ENCODE assay signal across 8 cellular contexts in the genomic region with DNA sequence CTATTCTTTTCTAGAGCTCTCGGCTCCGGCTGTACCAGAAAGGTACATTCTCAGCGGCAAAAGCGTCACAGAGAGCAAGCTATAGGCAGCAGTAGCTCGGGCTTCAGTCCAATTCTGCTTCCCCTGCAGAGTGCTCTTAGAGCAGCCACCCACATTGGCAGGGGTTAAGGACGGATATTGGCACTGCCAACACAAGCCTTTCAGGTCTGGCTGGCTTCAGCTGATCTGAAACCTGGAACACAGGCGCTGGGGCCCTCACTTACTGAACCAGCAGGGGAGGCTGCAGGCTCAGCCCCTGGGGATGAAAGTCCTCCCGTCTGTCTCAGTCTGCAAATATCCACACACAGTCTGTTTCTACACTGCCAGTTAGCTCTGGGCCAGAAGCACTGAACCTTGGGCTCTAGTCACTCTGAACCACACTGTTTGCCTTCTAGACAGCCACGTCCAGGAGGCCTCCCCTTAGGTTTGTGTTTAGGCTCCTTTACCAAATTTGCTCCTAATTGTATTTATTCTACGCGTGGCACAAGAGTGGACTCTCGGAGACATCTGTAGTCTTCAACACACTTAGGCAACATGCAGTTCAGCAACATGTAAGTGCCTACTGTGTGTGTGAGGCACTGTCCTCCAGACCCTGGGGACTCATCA. TPM values are rescaled to one million over a fixed set of nuclear protein-coding genes. Genes with fewer than 3 reads are reported as not detected.
DNase-seq lines count a peak whose midpoint lies in the region; ATAC-seq and TF ChIP-seq lines count a peak whose summit lies in the region.

No MANE protein-coding gene starts in this region.

- intact Hi-C loops in testis (cut with DNase I; ENCODE audit: low total_unique reads): loop anchor here (10.0 kb wide), 1 partner anchor 80 kb away; no protein-coding TSS in a partner anchor

- TF ChIP-seq CTCF in testis (IDR thresholded peaks at IDR 0.05): peak; percentile 32 to 60 (median 42)

- WGBS in testis, 2 donors: 62 to 77% methylated on average over 11 to 12 of the region's 12 CpGs

- H3K36me3 ChIP-seq in testis (ENCODE audit: low read depth, missing control alignments): no peaks in the 10 kb centered on the region

- no peak overlapping the region for H3K27ac ChIP-seq in testis

- peaks cover 8% of the 10 kb centered on the region for H3K4me1 ChIP-seq in testis

- H3K4me3 ChIP-seq in testis: no peak overlapping the region

- no peaks in the 10 kb centered on the region for H3K9me3 ChIP-seq in testis

- TF ChIP-seq POLR2A in testis (IDR thresholded peaks at IDR 0.05): no peak

- DNase-seq in DMS 273 (lab: John Stamatoyannopoulos, UW; ENCODE audit: unreplicated experiment): peak; percentile 46
- DNase-seq in DMS 273 treated with DMSO at 0.1 percent for 48 hours (lab: John Stamatoyannopoulos, UW): no peak
- DNase-seq in amniotic epithelial cell (ENCODE audit: low read depth): peak; percentile 72
- DNase-seq in hypothalamus (lab: John Stamatoyannopoulos, UW): peak in 28 of 51 donors; percentile 4 to 64 (median 39)
- DNase-seq in testis: peak; percentile 58

- ATAC-seq in HG03095 (IDR thresholded peaks at IDR 0.05; ENCODE audit: unreplicated experiment) (no peak), HG03439 (IDR thresholded peaks at IDR 0.05; ENCODE audit: unreplicated experiment) (no peak), HG02610 (IDR thresholded peaks at IDR 0.05; ENCODE audit: unreplicated experiment) (no peak)

- H3K27me3 ChIP-seq in testis: no peaks in the 10 kb centered on the region

RNA-seq across cellular contexts. Expression of a gene that starts 40.1 kb away (rescaled TPM):
- total RNA-seq in testis: 10 to 100 TPM; 36.1 to 38.4 TPM
- 8.7 TPM for polyA plus RNA-seq in testis (ENCODE audit: insufficient read depth, low read depth, low replicate concordance)

RNA-seq across cellular contexts. Expression of a gene that starts 53.2 kb away (rescaled TPM):
- 10 to 100 TPM; 46.3 to 55.1 TPM for total RNA-seq in testis
- polyA plus RNA-seq in testis (ENCODE audit: insufficient read depth, low read depth, low replicate concordance): 46.3 TPM
